ENCODE assay signal across 8 cellular contexts in genomic region chr15:85858586-85859375, GRCh38.
DNase-seq lines count a peak whose midpoint lies in the region; ATAC-seq and TF ChIP-seq lines count a peak whose summit lies in the region.

No MANE protein-coding gene starts in this region.

- peak; percentile 88 for DNase-seq in DMS 273 (lab: John Stamatoyannopoulos, UW; ENCODE audit: unreplicated experiment)
- DNase-seq in HUDEP-2 (lab: John Stamatoyannopoulos, UW; ENCODE audit: unreplicated experiment in 76 of 76), result peak in 59 of 76 experiments; percentile 8 to 79 (median 51)
- peak; percentile 75 for DNase-seq in OCI-M1 (lab: John Stamatoyannopoulos, UW)
- DNase-seq in activated T-cell treated with anti-CD3 and anti-CD28 coated beads, Interleukin-2, amount 50 U/mL, for 4 hours, result peak; percentile 67
- peak; percentile 39 to 63 for DNase-seq in fibroblast of lung (ENCODE audit: low read depth in 2 of 2)
- DNase-seq in nephron progenitor cell, result peak; percentile 85

- H3K4me1 Mint-ChIP-seq in activated T-cell treated with anti-CD3 and anti-CD28 coated beads, Interleukin-2, amount 50 U/mL, for 4 hours (ENCODE audit: low read depth), result peaks cover 5% of the 10 kb centered on the region
- H3K4me1 Mint-ChIP-seq in nephron progenitor cell, result peaks cover 10% of the 10 kb centered on the region
- H3K4me1 Mint-ChIP-seq in stimulated activated naive CD8-positive, alpha-beta T cell treated with anti-CD3 and anti-CD28 coated beads, Interleukin-15, Interleukin-2, amounts not matched to agents 100 ng/mL and 50 ng/mL, for 24 hours (ENCODE audit: low read depth), result no peaks in the 10 kb centered on the region

- H3K36me3 ChIP-seq in fibroblast of lung (ENCODE audit: control insufficient read depth, insufficient read depth, low read length), result no peaks in the 10 kb centered on the region

- no peaks in the 10 kb centered on the region for H3K9me3 ChIP-seq in fibroblast of lung (ENCODE audit: control insufficient read depth, insufficient read depth, low read depth, low read length)

- H3K9me3 Mint-ChIP-seq in activated T-cell treated with anti-CD3 and anti-CD28 coated beads, Interleukin-2, amount 50 U/mL, for 4 hours, result no peaks in the 10 kb centered on the region
- no peaks in the 10 kb centered on the region for H3K9me3 Mint-ChIP-seq in nephron progenitor cell
- H3K9me3 Mint-ChIP-seq in stimulated activated naive CD8-positive, alpha-beta T cell treated with anti-CD3 and anti-CD28 coated beads, Interleukin-15, Interleukin-2, amounts not matched to agents 100 ng/mL and 50 ng/mL, for 24 hours, result no peaks in the 10 kb centered on the region

- H3K4me3 Mint-ChIP-seq in activated T-cell treated with anti-CD3 and anti-CD28 coated beads, Interleukin-2, amount 50 U/mL, for 4 hours, result peak overlapping the region; percentile 29
- H3K4me3 Mint-ChIP-seq in nephron progenitor cell, result peak overlapping the region; percentile 74
- H3K4me3 Mint-ChIP-seq in stimulated activated naive CD8-positive, alpha-beta T cell treated with anti-CD3 and anti-CD28 coated beads, Interleukin-15, Interleukin-2, amounts not matched to agents 100 ng/mL and 50 ng/mL, for 24 hours, result peak overlapping the region; percentile 37

- no peaks in the 10 kb centered on the region for H4K20me1 ChIP-seq in fibroblast of lung (ENCODE audit: control insufficient read depth, extremely low read depth, insufficient read depth, low read length)

- no peak overlapping the region for H3K9ac ChIP-seq in fibroblast of lung (ENCODE audit: insufficient read depth, low read length)

- peak overlapping the region; percentile 54 for H2AFZ ChIP-seq in fibroblast of lung (ENCODE audit: low read length)

- no peaks in the 10 kb centered on the region for H3K27me3 ChIP-seq in fibroblast of lung (ENCODE audit: control insufficient read depth, insufficient read depth, low read length)

- no peaks in the 10 kb centered on the region for H3K79me2 ChIP-seq in fibroblast of lung (ENCODE audit: control insufficient read depth, insufficient read depth, low read length)

- H3K4me2 ChIP-seq in fibroblast of lung (ENCODE audit: extremely low read depth, insufficient read depth, low read length), result peak overlapping the region; percentile 37

- H3K27ac Mint-ChIP-seq in nephron progenitor cell, result peak overlapping the region; percentile 84
- no peak overlapping the region for H3K27ac Mint-ChIP-seq in stimulated activated naive CD8-positive, alpha-beta T cell treated with anti-CD3 and anti-CD28 coated beads, Interleukin-15, Interleukin-2, amounts not matched to agents 100 ng/mL and 50 ng/mL, for 24 hours

- no peak overlapping the region for H3K27ac ChIP-seq in fibroblast of lung (ENCODE audit: insufficient read depth, low read length)

- no peaks in the 10 kb centered on the region for H3K4me1 ChIP-seq in fibroblast of lung (ENCODE audit: control insufficient read depth, extremely low read depth, insufficient read depth, low read length)

- ATAC-seq in GM21423 (IDR thresholded peaks at IDR 0.05; ENCODE audit: unreplicated experiment), result peak; percentile 82
- peak; percentile 83 to 93 for ATAC-seq in activated T-cell treated with anti-CD3 and anti-CD28 coated beads, Interleukin-2, amount 50 U/mL, for 4 hours

- TF ChIP-seq CTCF in fibroblast of lung (conservative IDR thresholded peaks at IDR 0.05 in 1 of 2, IDR thresholded peaks at IDR 0.05 in 1 of 2; ENCODE audit: low read depth in 1 of 2, low read length in 2 of 2), result peak; percentile 65 to 71
- peak; percentile 80 for TF ChIP-seq CTCF in nephron progenitor cell (IDR thresholded peaks at IDR 0.05)

- peaks cover 25% of the 10 kb centered on the region for H3K27me3 Mint-ChIP-seq in activated T-cell treated with anti-CD3 and anti-CD28 coated beads, Interleukin-2, amount 50 U/mL, for 4 hours (ENCODE audit: low read depth)
- H3K27me3 Mint-ChIP-seq in nephron progenitor cell (ENCODE audit: low read depth, poor library complexity), result peaks cover 36% of the 10 kb centered on the region
- peaks cover 33% of the 10 kb centered on the region for H3K27me3 Mint-ChIP-seq in stimulated activated naive CD8-positive, alpha-beta T cell treated with anti-CD3 and anti-CD28 coated beads, Interleukin-15, Interleukin-2, amounts not matched to agents 100 ng/mL and 50 ng/mL, for 24 hours

- H3K4me3 ChIP-seq in fibroblast of lung (replicated peaks in 1 of 4; ENCODE audit: control extremely low read depth in 1 of 4, insufficient read depth in 1 of 4, low read depth in 3 of 4, low read length in 4 of 4), result peak overlapping the region in 1 of 4 experiments; percentile 15

- no peaks in the 10 kb centered on the region for H3K36me3 Mint-ChIP-seq in activated T-cell treated with anti-CD3 and anti-CD28 coated beads, Interleukin-2, amount 50 U/mL, for 4 hours (ENCODE audit: insufficient read depth)
- no peaks in the 10 kb centered on the region for H3K36me3 Mint-ChIP-seq in nephron progenitor cell (ENCODE audit: low read depth)
- no peaks in the 10 kb centered on the region for H3K36me3 Mint-ChIP-seq in stimulated activated naive CD8-positive, alpha-beta T cell treated with anti-CD3 and anti-CD28 coated beads, Interleukin-15, Interleukin-2, amounts not matched to agents 100 ng/mL and 50 ng/mL, for 24 hours (ENCODE audit: low read depth)
